Comparison of ENCODE assay signal across 1 cellular context in genomic region chr6:26330835-26331808, GRCh38.
TF ChIP-seq lines count a peak whose summit lies in the region.

No MANE protein-coding gene starts in this region.

TF ChIP-seq in K562, 482 proteins besides CTCF, POLR2A, EP300 and RAD21 (continued from another document):
- TF ChIP-seq GTF3C2 (IDR thresholded peaks at IDR 0.05; ENCODE audit: borderline replicate concordance, extremely low read depth, insufficient read length): peak; percentile 98
- TF ChIP-seq PCBP1 (IDR thresholded peaks at IDR 0.05; ENCODE audit: low read depth, low read length, poor library complexity, severe bottlenecking): no peak
- peak; percentile 59 for TF ChIP-seq NCOR1 (IDR thresholded peaks at IDR 0.05)
- TF ChIP-seq, protein P1, sequence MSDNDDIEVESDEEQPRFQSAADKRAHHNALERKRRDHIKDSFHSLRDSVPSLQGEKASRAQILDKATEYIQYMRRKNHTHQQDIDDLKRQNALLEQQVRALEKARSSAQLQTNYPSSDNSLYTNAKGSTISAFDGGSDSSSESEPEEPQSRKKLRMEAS (CRISPR knock-in tag; IDR thresholded peaks at IDR 0.05): peak; percentile 70
TF ChIP-seq in K562: peak in this region for 119.
